1 cellular context compared by ENCODE assay signal in the genomic region with DNA sequence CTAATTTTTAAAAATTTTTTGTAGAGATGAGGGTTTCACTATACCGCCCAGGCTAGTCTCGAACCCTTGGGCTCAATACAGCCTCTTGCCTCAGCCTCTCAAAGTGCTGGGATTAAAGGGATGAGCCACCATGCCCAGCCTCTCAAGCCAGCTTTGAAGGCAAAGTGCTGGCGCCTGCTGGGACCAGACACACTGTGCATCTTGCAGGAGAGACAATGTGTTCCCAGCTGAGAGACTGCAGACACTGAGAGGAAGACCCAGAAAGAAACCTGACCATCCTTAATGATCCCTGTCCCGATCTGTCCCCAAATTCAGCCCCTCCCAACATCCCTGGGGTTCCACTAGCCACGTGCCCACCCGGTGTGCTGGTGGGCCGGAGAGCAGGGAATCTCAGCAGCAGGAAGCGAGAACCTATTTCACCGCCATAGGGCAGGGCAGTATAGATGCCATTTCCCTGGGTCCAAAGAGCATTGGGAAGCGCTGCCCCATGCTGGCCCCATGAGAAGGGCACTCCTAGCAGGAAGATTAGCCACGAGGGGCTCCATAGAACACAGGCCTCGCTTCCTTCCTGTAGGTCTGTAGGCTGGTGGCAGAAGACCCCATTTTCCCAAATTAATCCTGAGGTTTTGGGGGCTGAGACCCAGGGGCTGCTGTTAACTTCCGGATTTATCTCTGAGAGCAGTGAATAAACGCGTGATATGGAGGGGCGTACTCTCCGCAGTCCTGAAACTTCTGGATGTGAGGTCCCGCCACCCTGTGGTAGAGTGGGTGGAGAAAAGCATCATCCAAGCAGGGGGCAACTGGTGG.
TF ChIP-seq lines count a peak whose summit lies in the region.

No MANE protein-coding gene starts in this region.

TF ChIP-seq in HepG2, 621 proteins besides CTCF, POLR2A, EP300 and RAD21 (continued from another document and continues in another):
- TF ChIP-seq ZBTB37 (CRISPR knock-in tag; IDR thresholded peaks at IDR 0.05) (no peak), ZBTB2 (CRISPR knock-in tag; IDR thresholded peaks at IDR 0.05; ENCODE audit: low read depth) (no peak), ZNF615 (CRISPR knock-in tag; IDR thresholded peaks at IDR 0.05; ENCODE audit: borderline replicate concordance) (no peak; the same call in 1 of the 2 replicates), ZNF713 (CRISPR knock-in tag; IDR thresholded peaks at IDR 0.05) (no peak), TBL1XR1 (IDR thresholded peaks at IDR 0.05; ENCODE audit: borderline replicate concordance, low read length, partially characterized antibody) (no peak), ZNF20 (CRISPR knock-in tag; IDR thresholded peaks at IDR 0.05) (no peak), ZNF431 (CRISPR knock-in tag; IDR thresholded peaks at IDR 0.05; ENCODE audit: borderline replicate concordance, low read depth) (0 out of 2 replicates have a peak, but pooled peaks have one; percentile 30), ZNF552 (CRISPR knock-in tag; IDR thresholded peaks at IDR 0.05; ENCODE audit: borderline replicate concordance) (no peak; the same call in 1 of the 2 replicates), NONO (IDR thresholded peaks at IDR 0.05) (no peak), NONO (CRISPR knock-in tag; conservative IDR thresholded peaks at IDR 0.05) (no peak), KDM4B (CRISPR knock-in tag; IDR thresholded peaks at IDR 0.05) (no peak), TP53 (CRISPR knock-in tag; conservative IDR thresholded peaks at IDR 0.05) (no peak), ZNF121 (CRISPR knock-in tag; IDR thresholded peaks at IDR 0.05) (peak; percentile 28; the same call in 1 of the 2 replicates), SETDB1 (CRISPR knock-in tag; IDR thresholded peaks at IDR 0.05; ENCODE audit: borderline replicate concordance) (no peak), SMARCE1 (IDR thresholded peaks at IDR 0.05; ENCODE audit: borderline replicate concordance) (no peak), DMAP1 (CRISPR knock-in tag; IDR thresholded peaks at IDR 0.05) (no peak; the same call in 1 of the 2 replicates), PCBP1 (IDR thresholded peaks at IDR 0.05; ENCODE audit: borderline replicate concordance, low read depth, low read length) (no peak), PHF8 (CRISPR knock-in tag; IDR thresholded peaks at IDR 0.05) (no peak; the same call in 1 of the 2 replicates), HDAC1 (CRISPR knock-in tag; IDR thresholded peaks at IDR 0.05) (no peak; the same call in 1 of the 2 replicates), ZNF720 (CRISPR knock-in tag; IDR thresholded peaks at IDR 0.05) (no peak), ZNF512 (CRISPR knock-in tag; IDR thresholded peaks at IDR 0.05) (no peak), ARHGAP35 (CRISPR knock-in tag; IDR thresholded peaks at IDR 0.05; ENCODE audit: borderline replicate concordance) (peak; percentile 32; the same call in 1 of the 2 replicates), NFYB (CRISPR knock-in tag; IDR thresholded peaks at IDR 0.05) (no peak), GPN1 (CRISPR knock-in tag; IDR thresholded peaks at IDR 0.05; ENCODE audit: borderline replicate concordance) (no peak), ZNF644 (CRISPR knock-in tag; IDR thresholded peaks at IDR 0.05; ENCODE audit: low read depth) (no peak), HMG20A (CRISPR knock-in tag; IDR thresholded peaks at IDR 0.05; ENCODE audit: borderline replicate concordance) (no peak), YEATS2 (CRISPR knock-in tag; IDR thresholded peaks at IDR 0.05; ENCODE audit: borderline replicate concordance) (0 out of 2 replicates have a peak, but pooled peaks have one; percentile 28), SRF (IDR thresholded peaks at IDR 0.05; ENCODE audit: low read depth, low read length) (no peak), MTERF4 (CRISPR knock-in tag; IDR thresholded peaks at IDR 0.05) (no peak), JUN (CRISPR knock-in tag; IDR thresholded peaks at IDR 0.05) (no peak), NR1H2 (CRISPR knock-in tag; IDR thresholded peaks at IDR 0.05; ENCODE audit: borderline replicate concordance, low read depth) (no peak), MAF1 (CRISPR knock-in tag; IDR thresholded peaks at IDR 0.05; ENCODE audit: borderline replicate concordance) (no peak), ZNF737 (CRISPR knock-in tag; IDR thresholded peaks at IDR 0.05; ENCODE audit: borderline replicate concordance) (no peak), ELF1 (CRISPR knock-in tag; IDR thresholded peaks at IDR 0.05) (peak; percentile 38; the same call in 1 of the 2 replicates), AGO1 (IDR thresholded peaks at IDR 0.05; ENCODE audit: low read depth, low read length, poor library complexity, severe bottlenecking) (no peak), PPARG (CRISPR knock-in tag; conservative IDR thresholded peaks at IDR 0.05) (no peak), ZNF510 (CRISPR knock-in tag; IDR thresholded peaks at IDR 0.05; ENCODE audit: low read depth) (no peak)
- TF ChIP-seq, protein P1, sequence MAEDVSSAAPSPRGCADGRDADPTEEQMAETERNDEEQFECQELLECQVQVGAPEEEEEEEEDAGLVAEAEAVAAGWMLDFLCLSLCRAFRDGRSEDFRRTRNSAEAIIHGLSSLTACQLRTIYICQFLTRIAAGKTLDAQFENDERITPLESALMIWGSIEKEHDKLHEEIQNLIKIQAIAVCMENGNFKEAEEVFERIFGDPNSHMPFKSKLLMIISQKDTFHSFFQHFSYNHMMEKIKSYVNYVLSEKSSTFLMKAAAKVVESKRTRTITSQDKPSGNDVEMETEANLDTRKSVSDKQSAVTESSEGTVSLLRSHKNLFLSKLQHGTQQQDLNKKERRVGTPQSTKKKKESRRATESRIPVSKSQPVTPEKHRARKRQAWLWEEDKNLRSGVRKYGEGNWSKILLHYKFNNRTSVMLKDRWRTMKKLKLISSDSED (CRISPR knock-in tag; IDR thresholded peaks at IDR 0.05) = no peak
- TF ChIP-seq, protein P2, sequence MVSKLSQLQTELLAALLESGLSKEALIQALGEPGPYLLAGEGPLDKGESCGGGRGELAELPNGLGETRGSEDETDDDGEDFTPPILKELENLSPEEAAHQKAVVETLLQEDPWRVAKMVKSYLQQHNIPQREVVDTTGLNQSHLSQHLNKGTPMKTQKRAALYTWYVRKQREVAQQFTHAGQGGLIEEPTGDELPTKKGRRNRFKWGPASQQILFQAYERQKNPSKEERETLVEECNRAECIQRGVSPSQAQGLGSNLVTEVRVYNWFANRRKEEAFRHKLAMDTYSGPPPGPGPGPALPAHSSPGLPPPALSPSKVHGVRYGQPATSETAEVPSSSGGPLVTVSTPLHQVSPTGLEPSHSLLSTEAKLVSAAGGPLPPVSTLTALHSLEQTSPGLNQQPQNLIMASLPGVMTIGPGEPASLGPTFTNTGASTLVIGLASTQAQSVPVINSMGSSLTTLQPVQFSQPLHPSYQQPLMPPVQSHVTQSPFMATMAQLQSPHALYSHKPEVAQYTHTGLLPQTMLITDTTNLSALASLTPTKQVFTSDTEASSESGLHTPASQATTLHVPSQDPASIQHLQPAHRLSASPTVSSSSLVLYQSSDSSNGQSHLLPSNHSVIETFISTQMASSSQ (IDR thresholded peaks at IDR 0.05; ENCODE audit: low read depth) = no peak
- TF ChIP-seq, protein P2 (CRISPR knock-in tag; IDR thresholded peaks at IDR 0.05; ENCODE audit: borderline replicate concordance) = no peak
- TF ChIP-seq, protein P3, sequence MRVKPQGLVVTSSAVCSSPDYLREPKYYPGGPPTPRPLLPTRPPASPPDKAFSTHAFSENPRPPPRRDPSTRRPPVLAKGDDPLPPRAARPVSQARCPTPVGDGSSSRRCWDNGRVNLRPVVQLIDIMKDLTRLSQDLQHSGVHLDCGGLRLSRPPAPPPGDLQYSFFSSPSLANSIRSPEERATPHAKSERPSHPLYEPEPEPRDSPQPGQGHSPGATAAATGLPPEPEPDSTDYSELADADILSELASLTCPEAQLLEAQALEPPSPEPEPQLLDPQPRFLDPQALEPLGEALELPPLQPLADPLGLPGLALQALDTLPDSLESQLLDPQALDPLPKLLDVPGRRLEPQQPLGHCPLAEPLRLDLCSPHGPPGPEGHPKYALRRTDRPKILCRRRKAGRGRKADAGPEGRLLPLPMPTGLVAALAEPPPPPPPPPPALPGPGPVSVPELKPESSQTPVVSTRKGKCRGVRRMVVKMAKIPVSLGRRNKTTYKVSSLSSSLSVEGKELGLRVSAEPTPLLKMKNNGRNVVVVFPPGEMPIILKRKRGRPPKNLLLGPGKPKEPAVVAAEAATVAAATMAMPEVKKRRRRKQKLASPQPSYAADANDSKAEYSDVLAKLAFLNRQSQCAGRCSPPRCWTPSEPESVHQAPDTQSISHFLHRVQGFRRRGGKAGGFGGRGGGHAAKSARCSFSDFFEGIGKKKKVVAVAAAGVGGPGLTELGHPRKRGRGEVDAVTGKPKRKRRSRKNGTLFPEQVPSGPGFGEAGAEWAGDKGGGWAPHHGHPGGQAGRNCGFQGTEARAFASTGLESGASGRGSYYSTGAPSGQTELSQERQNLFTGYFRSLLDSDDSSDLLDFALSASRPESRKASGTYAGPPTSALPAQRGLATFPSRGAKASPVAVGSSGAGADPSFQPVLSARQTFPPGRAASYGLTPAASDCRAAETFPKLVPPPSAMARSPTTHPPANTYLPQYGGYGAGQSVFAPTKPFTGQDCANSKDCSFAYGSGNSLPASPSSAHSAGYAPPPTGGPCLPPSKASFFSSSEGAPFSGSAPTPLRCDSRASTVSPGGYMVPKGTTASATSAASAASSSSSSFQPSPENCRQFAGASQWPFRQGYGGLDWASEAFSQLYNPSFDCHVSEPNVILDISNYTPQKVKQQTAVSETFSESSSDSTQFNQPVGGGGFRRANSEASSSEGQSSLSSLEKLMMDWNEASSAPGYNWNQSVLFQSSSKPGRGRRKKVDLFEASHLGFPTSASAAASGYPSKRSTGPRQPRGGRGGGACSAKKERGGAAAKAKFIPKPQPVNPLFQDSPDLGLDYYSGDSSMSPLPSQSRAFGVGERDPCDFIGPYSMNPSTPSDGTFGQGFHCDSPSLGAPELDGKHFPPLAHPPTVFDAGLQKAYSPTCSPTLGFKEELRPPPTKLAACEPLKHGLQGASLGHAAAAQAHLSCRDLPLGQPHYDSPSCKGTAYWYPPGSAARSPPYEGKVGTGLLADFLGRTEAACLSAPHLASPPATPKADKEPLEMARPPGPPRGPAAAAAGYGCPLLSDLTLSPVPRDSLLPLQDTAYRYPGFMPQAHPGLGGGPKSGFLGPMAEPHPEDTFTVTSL (CRISPR knock-in tag; IDR thresholded peaks at IDR 0.05; ENCODE audit: borderline replicate concordance) = no peak
